Comparison of ENCODE assay signal across 29 cellular contexts in the genomic region with DNA sequence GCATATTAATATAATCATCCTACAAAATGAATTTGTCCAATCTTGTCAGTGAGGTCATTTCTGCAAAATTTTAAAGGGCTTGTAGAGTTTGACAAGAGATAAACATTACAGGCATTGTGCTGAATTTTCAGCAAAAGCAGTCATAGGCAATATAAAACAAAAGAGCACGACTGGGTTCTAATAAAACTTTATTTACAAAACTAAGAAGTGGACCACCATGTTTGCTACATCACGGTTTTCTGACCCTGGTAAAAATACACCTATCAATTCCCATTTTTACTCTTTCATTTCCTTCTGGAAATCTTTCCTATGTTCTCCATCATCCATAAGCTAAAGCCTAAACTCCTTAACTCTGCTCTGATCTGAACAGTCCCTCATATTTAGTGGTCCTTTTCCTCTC.
"Had no signal": no experiment of that assay in that cellular context is flagged by ENCODE, and none has a peak within 500 bp of the region (broad histone marks: within the 10 kb centered on the region; RNA-seq: fewer than 3 reads in every experiment).

No MANE protein-coding gene starts in this region.

- H3K4me3 ChIP-seq: pancreas, prostate gland, right lobe of liver, sigmoid colon, skin epidermis, smooth muscle cell, spleen, stomach, thoracic aorta, thyroid gland, tibial nerve, upper lobe of left lung, vagina had no signal

- ATAC-seq: naive thymus-derived CD8-positive, alpha-beta T cell; natural killer cell treated with Interleukin-12 subunit alpha and Interleukin-12 subunit beta and Interleukin-15 and Interleukin-18, amount 100 ng/mL, for 72 hours; pancreas; right lobe of liver; stimulated activated memory B cell treated with anti-CD40 and anti-IgM and Interleukin-4, amounts not matched to agents 10 μg/mL and 1 μg/mL and 100 μg/mL, for 72 hours had no signal

- DNase-seq: naive B cell; naive thymus-derived CD8-positive, alpha-beta T cell; nephron progenitor cell; nucleus accumbens; pancreas; right cardiac atrium; right lobe of liver; sigmoid colon; spleen; stimulated activated CD4-positive, alpha-beta T cell treated with anti-CD3 and anti-CD28 coated beads, Interleukin-12 subunit alpha, Interleukin-12 subunit beta, amount 100 ng/mL, for 4 hours; stimulated activated CD4-positive, alpha-beta T cell treated with anti-CD3 and anti-CD28 coated beads, Interleukin-1b, Interleukin-23, amount 100 ng/mL, for 48 hours; stimulated activated CD4-positive, alpha-beta T cell treated with anti-CD3 and anti-CD28 coated beads, Interleukin-4, amount 100 ng/mL, for 1 hour; stimulated activated CD4-positive, alpha-beta T cell treated with anti-CD3 and anti-CD28 coated beads, Interleukin-4, amount 100 ng/mL, for 4 hours; stimulated activated CD8-positive, alpha-beta memory T cell treated with anti-CD3 and anti-CD28 coated beads, Interleukin-4, amount 100 ng/mL, for 48 hours; stimulated activated naive CD4-positive, alpha-beta T cell treated with Interleukin-2 at 50 U/mL for 16 hours; stomach; thyroid gland; trophoblast cell; upper lobe of left lung had no signal

- H3K4me1 ChIP-seq: pancreas, prostate gland, sigmoid colon had no signal

- H3K27ac ChIP-seq: neutrophil, pancreas, prostate gland, right lobe of liver, sigmoid colon, skin epidermis, spleen, stomach, thoracic aorta, thyroid gland, tibial nerve, upper lobe of left lung, vagina had no signal

- H3K36me3 ChIP-seq: neutrophil, pancreas, prostate gland, right lobe of liver, sigmoid colon, spleen, stomach, thoracic aorta, thyroid gland, tibial nerve, upper lobe of left lung, vagina had no signal

- H3K27me3 ChIP-seq: neutrophil, right lobe of liver, sigmoid colon, spleen, stomach, thyroid gland, tibial nerve, upper lobe of left lung, vagina had no signal

- H3K4me2 ChIP-seq: smooth muscle cell had no signal

- H3K9me3 ChIP-seq: neutrophil, pancreas, prostate gland, right lobe of liver, sigmoid colon, stomach, thoracic aorta, thyroid gland, tibial nerve, upper lobe of left lung, vagina had no signal

- FAIRE-seq: pancreas, urothelium cell line had no signal
